In the genomic region with DNA sequence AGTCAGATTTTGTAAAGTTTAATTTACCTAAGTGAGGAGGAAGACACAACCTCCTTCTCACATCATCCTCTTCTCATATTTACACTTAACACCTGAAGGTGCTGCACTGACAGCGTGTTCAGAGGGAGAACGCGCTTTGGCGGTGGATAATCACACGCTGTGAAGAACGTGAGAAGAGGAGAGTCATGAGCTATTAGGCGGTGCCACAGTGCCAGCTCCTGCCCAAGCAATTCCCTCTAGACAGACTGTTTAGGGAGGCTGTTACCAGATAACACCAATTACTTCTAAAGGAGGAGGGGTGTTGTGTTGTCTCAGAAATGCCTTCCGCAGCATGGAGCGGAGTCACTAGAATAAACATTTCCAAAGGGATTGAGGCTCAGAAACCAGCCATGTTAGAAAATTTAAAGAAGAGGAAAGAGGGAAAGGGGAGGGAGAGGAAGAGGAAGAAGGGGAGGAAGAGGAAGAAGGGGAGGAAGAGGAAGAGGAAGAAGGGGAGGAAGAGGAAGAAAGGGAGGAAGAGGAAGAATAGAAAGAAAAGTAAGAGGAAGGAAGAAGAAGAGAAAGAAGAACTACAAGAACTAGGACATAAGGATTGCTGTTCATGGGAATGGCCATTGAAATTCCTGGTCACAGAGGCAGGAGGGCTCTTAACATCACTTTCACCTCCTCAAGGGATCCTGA, we compare ENCODE assay signal across 23 cellular contexts. TPM values are rescaled to one million over a fixed set of nuclear protein-coding genes. Genes with fewer than 3 reads are reported as not detected.
DNase-seq lines count a peak whose midpoint lies in the region; ATAC-seq and TF ChIP-seq lines count a peak whose summit lies in the region.
"Had no signal": no experiment of that assay in that cellular context is flagged by ENCODE, and none has a peak within 500 bp of the region (broad histone marks: within the 10 kb centered on the region; RNA-seq: fewer than 3 reads in every experiment).

No MANE protein-coding gene starts in this region.

- H3K4me1 ChIP-seq in body of pancreas, result no peaks in the 10 kb centered on the region
- H3K4me1 ChIP-seq: A549 had no signal

- H3K36me3 ChIP-seq in body of pancreas (replicated peaks in 1 of 2; ENCODE audit: insufficient read depth in 1 of 2, low read depth in 2 of 2), result no peaks in the 10 kb centered on the region

- no peak overlapping the region for H3K4me3 ChIP-seq in body of pancreas
- H3K4me3 ChIP-seq: A549; BLaER1 treated with 17β-estradiol and CSF1 and Interleukin-3, amounts not matched to agents 10 nM and 100 nM; PC-9 had no signal

- no peaks in the 10 kb centered on the region for H3K27me3 ChIP-seq in body of pancreas
- H3K27me3 ChIP-seq: BLaER1 treated with 17β-estradiol and CSF1 and Interleukin-3, amounts not matched to agents 10 nM and 100 nM had no signal

- DNase-seq in NCI-H748 (lab: John Stamatoyannopoulos, UW; ENCODE audit: unreplicated experiment) (peak; percentile 11), NCI-H748 treated with DMSO at 0.1 percent for 48 hours (lab: John Stamatoyannopoulos, UW) (no peak), NCI-H1436 treated with DMSO at 0.1 percent for 48 hours (lab: John Stamatoyannopoulos, UW) (peak; percentile 18), NCI-H69 (lab: John Stamatoyannopoulos, UW) (peak; percentile 64), sciatic nerve (ENCODE audit: low spot score) (no peak), body of pancreas (no peak), COLO668 (lab: John Stamatoyannopoulos, UW; ENCODE audit: unreplicated experiment) (no peak)
- DNase-seq: AML-193; CD4-positive, alpha-beta T cell; COR-L47; DMS53; NCI-H1048; NCI-H146; NCI-H1930; NCI-H510A; NCI-H774; PC-9; SHP77 treated with DMSO at 0.1 percent for 48 hours; T-helper 1 cell had no signal

- H3K27ac ChIP-seq in body of pancreas, result no peak overlapping the region
- H3K27ac ChIP-seq: A549; BLaER1 treated with 17β-estradiol and CSF1 and Interleukin-3, amounts not matched to agents 10 nM and 100 nM; PC-9; RWPE1 had no signal

- WGBS in body of pancreas, 2 donors, result 60 to 75% methylated on average over 9 of the region's 9 CpGs

- intact Hi-C loops in sciatic nerve (cut with DNase I), result no loop called here
- intact Hi-C loops in body of pancreas (cut with DNase I), result no loop called here

- ATAC-seq in sciatic nerve (peak; percentile 10), body of pancreas (no peak)
- ATAC-seq: A549, HCT116 had no signal

- TF ChIP-seq CTCF in body of pancreas (IDR thresholded peaks at IDR 0.05), result no peak

- TF ChIP-seq POLR2A in body of pancreas (IDR thresholded peaks at IDR 0.05), result no peak

- no peaks in the 10 kb centered on the region for H3K9me3 ChIP-seq in body of pancreas
- H3K9me3 ChIP-seq: A549; BLaER1 treated with 17β-estradiol and CSF1 and Interleukin-3, amounts not matched to agents 10 nM and 100 nM had no signal

RNA-seq across cellular contexts. Expression of a gene that starts 37.3 kb away (rescaled TPM):
- total RNA-seq in sciatic nerve (2.1 TPM), body of pancreas (10 to 100 TPM; 40.0 to 49.4 TPM)

Comparison
In these comparisons a context has a peak if more than half of its experiments do, and no peak if none do; other contexts are left out.
1. DNase-seq: peak in NCI-H748 (single experiment), NCI-H1436 treated with DMSO at 0.1 percent for 48 hours (single experiment) and NCI-H69 (single experiment); none in NCI-H748 treated with DMSO at 0.1 percent for 48 hours (single experiment), sciatic nerve (single experiment), body of pancreas (0 of 4) and COLO668 (single experiment).
2. RNA of a gene that starts 37.3 kb away (total RNA-seq): 40.0 to 49.4 TPM in body of pancreas; 2.1 TPM in sciatic nerve (single experiment); every median in the first group is over 10 times any median in the second.